Comparison of ENCODE assay signal across 1 cellular context in the genomic region with DNA sequence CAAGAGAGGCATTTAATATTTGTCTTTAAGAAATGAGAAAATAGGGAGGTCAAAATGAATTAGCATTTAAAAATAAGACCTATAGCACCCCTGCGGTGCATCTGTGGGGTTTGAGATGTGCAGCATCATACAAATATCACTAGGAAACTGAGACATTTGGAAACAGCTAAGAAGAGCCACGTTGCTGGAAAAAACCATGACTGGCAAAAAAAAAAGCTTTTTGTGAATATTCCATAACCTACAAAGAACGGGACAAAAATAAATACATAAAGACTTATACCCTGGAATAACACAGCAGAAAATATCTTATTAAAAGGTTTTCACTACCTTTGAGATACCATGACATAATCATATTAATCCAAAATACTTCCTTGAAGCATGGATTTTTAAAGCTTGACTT.
TF ChIP-seq lines count a peak whose summit lies in the region.

No MANE protein-coding gene starts in this region.

TF ChIP-seq in HepG2, 621 proteins besides CTCF, POLR2A, EP300 and RAD21 (continued from another document):
- TF ChIP-seq PCBP1 (IDR thresholded peaks at IDR 0.05; ENCODE audit: borderline replicate concordance, low read depth, low read length) (no peak), NFE2L2 (IDR thresholded peaks at IDR 0.05; ENCODE audit: low read length) (peak; percentile 77), MAFF (IDR thresholded peaks at IDR 0.05; ENCODE audit: low read depth, low read length) (peak; percentile 36; the same call in 1 of the 2 replicates)
- TF ChIP-seq, protein P1, sequence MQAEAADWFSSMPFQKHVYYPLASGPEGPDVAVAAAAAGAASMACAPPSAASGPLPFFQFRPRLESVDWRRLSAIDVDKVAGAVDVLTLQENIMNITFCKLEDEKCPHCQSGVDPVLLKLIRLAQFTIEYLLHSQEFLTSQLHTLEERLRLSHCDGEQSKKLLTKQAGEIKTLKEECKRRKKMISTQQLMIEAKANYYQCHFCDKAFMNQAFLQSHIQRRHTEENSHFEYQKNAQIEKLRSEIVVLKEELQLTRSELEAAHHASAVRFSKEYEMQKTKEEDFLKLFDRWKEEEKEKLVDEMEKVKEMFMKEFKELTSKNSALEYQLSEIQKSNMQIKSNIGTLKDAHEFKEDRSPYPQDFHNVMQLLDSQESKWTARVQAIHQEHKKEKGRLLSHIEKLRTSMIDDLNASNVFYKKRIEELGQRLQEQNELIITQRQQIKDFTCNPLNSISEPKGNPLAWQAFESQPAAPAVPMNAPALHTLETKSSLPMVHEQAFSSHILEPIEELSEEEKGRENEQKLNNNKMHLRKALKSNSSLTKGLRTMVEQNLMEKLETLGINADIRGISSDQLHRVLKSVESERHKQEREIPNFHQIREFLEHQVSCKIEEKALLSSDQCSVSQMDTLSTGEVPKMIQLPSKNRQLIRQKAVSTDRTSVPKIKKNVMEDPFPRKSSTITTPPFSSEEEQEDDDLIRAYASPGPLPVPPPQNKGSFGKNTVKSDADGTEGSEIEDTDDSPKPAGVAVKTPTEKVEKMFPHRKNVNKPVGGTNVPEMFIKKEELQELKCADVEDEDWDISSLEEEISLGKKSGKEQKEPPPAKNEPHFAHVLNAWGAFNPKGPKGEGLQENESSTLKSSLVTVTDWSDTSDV (CRISPR knock-in tag; IDR thresholded peaks at IDR 0.05): no peak
